8 cellular contexts compared by ENCODE assay signal in the genomic region with DNA sequence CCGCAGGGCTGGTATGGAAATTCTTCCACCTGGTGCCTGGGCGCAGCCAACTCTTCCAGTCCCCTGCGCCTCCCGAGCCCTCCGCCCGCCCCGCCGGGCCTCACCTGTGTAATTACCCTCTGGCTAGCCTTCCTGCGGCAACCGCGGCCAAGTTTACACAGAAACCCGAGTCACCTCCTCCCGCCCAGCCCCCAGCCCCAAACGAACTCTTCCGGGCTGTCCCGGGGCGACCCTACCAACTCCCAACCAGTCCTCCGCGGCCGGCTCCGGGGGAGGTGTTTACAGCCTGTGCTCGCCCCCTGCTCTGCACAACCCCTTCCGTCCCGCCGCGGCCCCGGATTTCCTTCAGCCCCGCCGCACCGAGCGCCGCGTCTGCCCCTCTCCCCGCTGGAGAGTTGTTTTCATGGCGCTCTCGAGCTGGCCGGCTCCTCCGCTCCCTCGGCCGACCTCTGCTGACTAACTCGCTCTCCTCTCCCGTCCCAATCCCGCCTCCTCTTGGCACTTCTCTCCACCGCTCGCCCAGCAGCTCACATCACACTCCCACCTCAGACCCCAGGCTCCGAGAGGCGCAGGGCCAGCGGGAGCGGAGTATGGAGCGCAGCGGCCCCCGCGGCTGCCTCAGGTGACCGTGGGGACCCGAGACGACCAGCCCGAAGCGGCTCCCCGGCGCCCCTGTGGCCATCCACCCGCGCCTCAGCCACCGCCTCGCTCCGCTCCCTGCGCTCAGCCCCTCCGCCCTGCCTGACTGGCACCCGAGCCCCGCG. TPM values are rescaled to one million over a fixed set of nuclear protein-coding genes. Genes with fewer than 3 reads are reported as not detected.
DNase-seq lines count a peak whose midpoint lies in the region; ATAC-seq and TF ChIP-seq lines count a peak whose summit lies in the region.

No MANE protein-coding gene starts in this region.

- H2AFZ ChIP-seq in DND-41 (ENCODE audit: low read depth, low read length): peak overlapping the region; percentile 85

- DNase-seq in DND-41: peak; percentile 60
- DNase-seq in KBM-7: peak; percentile 74
- DNase-seq in T-helper 9 cell: peak; percentile 64
- peak; percentile 87 for DNase-seq in astrocyte of the hippocampus (ENCODE audit: low read depth, low spot score)
- DNase-seq in gastrocnemius medialis: peak; percentile 87

- peak overlapping the region; percentile 83 to 96 for H3K4me3 ChIP-seq in DND-41 (ENCODE audit: low read depth in 1 of 2, low read length in 2 of 2)
- H3K4me3 ChIP-seq in iPS-11a (ENCODE audit: low read depth, low read length): peak overlapping the region; percentile 84
- H3K4me3 ChIP-seq in gastrocnemius medialis: peak overlapping the region; percentile 92 to 98 (median 95)

- H3K4me1 ChIP-seq in DND-41 (ENCODE audit: insufficient read depth, low read length): peaks cover 32% of the 10 kb centered on the region
- peaks cover 34 to 49% of the 10 kb centered on the region in 2 donors for H3K4me1 ChIP-seq in gastrocnemius medialis

- H3K27ac ChIP-seq in DND-41 (ENCODE audit: low read length) (peak overlapping the region; percentile 85), gastrocnemius medialis (peak overlapping the region; percentile 98 to 100 (median 99))

- H3K9ac ChIP-seq in DND-41 (ENCODE audit: low read depth, low read length): peak overlapping the region; percentile 84

- H3K27me3 ChIP-seq in DND-41 (ENCODE audit: insufficient read depth, low read length, poor library complexity) (peaks cover 7% of the 10 kb centered on the region), gastrocnemius medialis (no peaks in the 10 kb centered on the region)

- H4K20me1 ChIP-seq in DND-41 (ENCODE audit: insufficient read depth, low read length): no peaks in the 10 kb centered on the region

- TF ChIP-seq POLR2A in gastrocnemius medialis (IDR thresholded peaks at IDR 0.05): no peak

- ATAC-seq in DND-41 (ENCODE audit: insufficient read depth, low read depth) (peak; percentile 70), GM21619 (IDR thresholded peaks at IDR 0.05; ENCODE audit: unreplicated experiment) (peak; percentile 15), gastrocnemius medialis (peak; percentile 39 to 55), GM18861 (IDR thresholded peaks at IDR 0.05; ENCODE audit: unreplicated experiment) (no peak)

- H3K79me2 ChIP-seq in DND-41 (ENCODE audit: insufficient read depth, low read length): peaks cover 21% of the 10 kb centered on the region

- in situ Hi-C loops in KBM-7 (cut with MboI; ENCODE audit: low pct_unique_long_range_greater_than_20kb, low sequenced_read_pairs): no loop called here
- in situ Hi-C loops in gastrocnemius medialis (cut with MboI; ENCODE audit: low sequenced_read_pairs in 4 of 4): no loop called here

- no peaks in the 10 kb centered on the region for H3K9me3 ChIP-seq in DND-41 (ENCODE audit: insufficient read depth, low read length, severe bottlenecking)
- H3K9me3 ChIP-seq in gastrocnemius medialis: no peaks in the 10 kb centered on the region

- H3K36me3 ChIP-seq in DND-41 (ENCODE audit: insufficient read depth, low read length) (peaks cover 12% of the 10 kb centered on the region), gastrocnemius medialis (peaks cover 5 to 44% of the 10 kb centered on the region in 2 donors)

- peak overlapping the region; percentile 77 for H3K4me2 ChIP-seq in DND-41 (ENCODE audit: insufficient read depth, low read length)

- intact Hi-C loops in gastrocnemius medialis (cut with DNase I; ENCODE audit: low total_unique reads): loop anchor here (1.0 to 10.0 kb wide), 6 partner anchors 26 to 341 kb away; a partner anchor contains a TSS

- TF ChIP-seq CTCF in DND-41 (IDR thresholded peaks at IDR 0.05; ENCODE audit: borderline replicate concordance, extremely low read depth, low read length, poor library complexity, severe bottlenecking) (no peak), gastrocnemius medialis (IDR thresholded peaks at IDR 0.05 in 4 of 5, conservative IDR thresholded peaks at IDR 0.05 in 1 of 5) (no peak)

RNA-seq across cellular contexts. Expression of a gene that starts 0.5 kb away (rescaled TPM):
- 100 to 1,000 TPM in 3 of 4 donors, 10 to 100 TPM in 1; 61.9 to 491 (median 137) TPM for total RNA-seq in gastrocnemius medialis
